In the genomic region with DNA sequence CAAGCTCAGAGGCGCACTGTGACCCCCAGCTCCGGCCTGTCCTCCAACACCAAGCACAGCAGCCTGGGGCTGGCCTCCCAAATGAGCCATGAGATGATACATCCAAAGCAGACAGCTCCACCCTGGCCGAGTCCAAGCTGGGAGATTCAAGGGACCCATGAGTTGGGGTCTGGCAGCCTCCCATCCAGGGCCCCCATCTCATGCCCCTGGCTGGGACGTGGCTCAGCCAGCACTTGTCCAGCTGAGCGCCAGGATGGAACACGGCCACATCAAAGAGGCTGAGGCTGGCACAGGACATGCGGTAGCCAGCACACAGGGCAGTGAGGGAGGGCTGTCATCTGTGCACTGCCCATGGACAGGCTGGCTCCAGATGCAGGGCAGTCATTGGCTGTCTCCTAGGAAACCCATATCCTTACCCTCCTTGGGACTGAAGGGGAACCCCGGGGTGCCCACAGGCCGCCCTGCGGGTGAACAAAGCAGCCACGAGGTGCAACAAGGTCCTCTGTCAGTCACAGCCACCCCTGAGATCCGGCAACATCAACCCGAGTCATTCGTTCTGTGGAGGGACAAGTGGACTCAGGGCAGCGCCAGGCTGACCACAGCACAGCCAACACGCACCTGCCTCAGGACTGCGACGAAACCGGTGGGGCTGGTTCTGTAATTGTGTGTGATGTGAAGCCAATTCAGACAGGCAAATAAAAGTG, we compare ENCODE assay signal across 13 cellular contexts. TPM values are rescaled to one million over a fixed set of nuclear protein-coding genes. Genes with fewer than 3 reads are reported as not detected.
DNase-seq lines count a peak whose midpoint lies in the region; ATAC-seq and TF ChIP-seq lines count a peak whose summit lies in the region.
"Had no signal": no experiment of that assay in that cellular context is flagged by ENCODE, and none has a peak within 500 bp of the region (broad histone marks: within the 10 kb centered on the region; RNA-seq: fewer than 3 reads in every experiment).

No MANE protein-coding gene starts in this region.

- peaks cover 28% of the 10 kb centered on the region for H3K36me3 Mint-ChIP-seq in Calu3 (ENCODE audit: insufficient read depth, unreplicated experiment)

- H3K4me3 Mint-ChIP-seq in Calu3 (ENCODE audit: low read depth, unreplicated experiment), result no peak overlapping the region
- H3K4me3 Mint-ChIP-seq: CD8-positive, alpha-beta memory T cell; effector memory CD8-positive, alpha-beta T cell had no signal

- ATAC-seq in RWPE2 (ENCODE audit: low read depth) (no peak), left colon (peak; percentile 72), GM19452 (IDR thresholded peaks at IDR 0.05; ENCODE audit: unreplicated experiment) (no peak), GM18505 (IDR thresholded peaks at IDR 0.05; ENCODE audit: unreplicated experiment) (no peak)
- ATAC-seq: effector memory CD8-positive, alpha-beta T cell had no signal

- H3K9me3 ChIP-seq in RWPE2 (ENCODE audit: severe bottlenecking), result no peaks in the 10 kb centered on the region

- no peak overlapping the region for H3K27ac ChIP-seq in RWPE2 (ENCODE audit: poor library complexity, severe bottlenecking)

- peaks cover 3% of the 10 kb centered on the region for H3K4me1 ChIP-seq in RWPE2 (ENCODE audit: insufficient read depth, poor library complexity, severe bottlenecking)

- peak overlapping the region; percentile 33 for H3K27ac Mint-ChIP-seq in Calu3 (ENCODE audit: unreplicated experiment)
- H3K27ac Mint-ChIP-seq: CD8-positive, alpha-beta memory T cell; effector memory CD8-positive, alpha-beta T cell had no signal

- TF ChIP-seq CTCF in Calu3 (IDR thresholded peaks at IDR 0.05; ENCODE audit: unreplicated experiment) (no peak), RWPE2 (IDR thresholded peaks at IDR 0.05; ENCODE audit: poor library complexity, severe bottlenecking) (no peak)

- peaks cover 7% of the 10 kb centered on the region for H3K36me3 ChIP-seq in RWPE2 (ENCODE audit: low read depth)

- H3K4me3 ChIP-seq in RWPE2 (ENCODE audit: severe bottlenecking), result no peak overlapping the region

- H3K9me3 Mint-ChIP-seq in Calu3 (ENCODE audit: low read depth, unreplicated experiment), result no peaks in the 10 kb centered on the region

- BruUV-seq in Calu3 (replicated peaks; lab: Mats Ljungman, UMichigan), result no TSS peak

- peak; percentile 78 for DNase-seq in Calu3
- DNase-seq in RWPE2 (ENCODE audit: low spot score), result peak; percentile 52
- peak; percentile 39 to 60 for DNase-seq in left colon
- peak; percentile 4 for DNase-seq in renal cortical epithelial cell (ENCODE audit: low read depth)
- no peak for DNase-seq in dedifferentiated amniotic fluid mesenchymal stem cell (ENCODE audit: extremely low spot score)
- DNase-seq in T-helper 9 cell, result no peak
- DNase-seq: amniotic stem cell; effector memory CD8-positive, alpha-beta T cell; NCI-H1930; stimulated activated CD8-positive, alpha-beta memory T cell treated with anti-CD3 and anti-CD28 coated beads, Interleukin-4, amount 100 ng/mL, for 48 hours had no signal

- no peak for TF ChIP-seq POLR2A in GM18505 (IDR thresholded peaks at IDR 0.05; ENCODE audit: borderline replicate concordance, extremely low read depth, insufficient read depth, insufficient read length)

- H3K27me3 Mint-ChIP-seq in Calu3 (ENCODE audit: unreplicated experiment), result no peaks in the 10 kb centered on the region
- H3K27me3 Mint-ChIP-seq: CD8-positive, alpha-beta memory T cell; effector memory CD8-positive, alpha-beta T cell had no signal

- intact Hi-C loops in Calu3 (cut with micrococcal nuclease; ENCODE audit: unreplicated experiment), result no loop called here
- intact Hi-C loops in left colon (cut with DNase I, micrococcal nuclease), result no loop called here

- no peaks in the 10 kb centered on the region for H3K27me3 ChIP-seq in RWPE2 (ENCODE audit: insufficient read depth, poor library complexity, severe bottlenecking)

- H3K4me1 Mint-ChIP-seq in Calu3 (ENCODE audit: low read depth, unreplicated experiment), result no peaks in the 10 kb centered on the region

- CTCF ChIA-PET in Calu3 (lab: Charles Lee), result no interaction called here

RNA-seq across cellular contexts. Expression of gene SLC19A1, which starts 29.1 kb away (rescaled TPM):
- total RNA-seq in Calu3 (2022), result 21.4 and 25.5 TPM in 2 replicates
- 10 to 100 TPM; 18.2 to 18.9 TPM for total RNA-seq in left colon
- total RNA-seq in renal cortical epithelial cell, result 5.9 and 8.2 TPM in 2 replicates

Comparison
In these comparisons a context has a peak if more than half of its experiments do, and no peak if none do; other contexts are left out.
1. DNase-seq: peak in Calu3 (single experiment), RWPE2 (single experiment), left colon (2 of 2) and renal cortical epithelial cell (single experiment); none in dedifferentiated amniotic fluid mesenchymal stem cell (single experiment) and T-helper 9 cell (single experiment).